In the genomic region with DNA sequence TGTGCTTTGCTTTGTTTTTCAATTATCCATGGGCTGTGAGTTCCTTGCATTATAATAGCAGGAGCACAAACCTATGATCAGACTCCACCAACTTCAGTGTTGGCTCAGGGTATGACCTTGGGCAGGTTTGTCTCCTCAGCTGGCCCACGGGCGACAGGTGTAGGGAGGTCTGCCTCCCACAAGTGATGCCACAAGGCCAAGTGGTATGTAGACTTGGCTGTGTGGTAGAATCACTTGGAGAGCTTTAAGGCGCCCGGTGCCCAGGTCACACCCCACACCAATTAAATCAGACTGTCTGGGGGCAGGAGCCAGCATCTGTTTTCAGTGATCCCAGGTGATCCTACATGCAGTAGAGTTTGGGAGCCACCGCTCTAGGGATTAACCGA, we compare ENCODE assay signal across 26 cellular contexts.
DNase-seq lines count a peak whose midpoint lies in the region; ATAC-seq, FAIRE-seq and TF ChIP-seq lines count a peak whose summit lies in the region.
"Had no signal": no experiment of that assay in that cellular context is flagged by ENCODE, and none has a peak within 500 bp of the region (broad histone marks: within the 10 kb centered on the region; RNA-seq: fewer than 3 reads in every experiment).

No MANE protein-coding gene starts in this region.

- H3K36me3 ChIP-seq in GM23338 (ENCODE audit: insufficient read depth): no peaks in the 10 kb centered on the region
- H3K36me3 ChIP-seq: uterus, WERI-Rb-1 had no signal

- H3F3A ChIP-seq in GM23338 (replicated peaks; ENCODE audit: low read depth): no peaks in the 10 kb centered on the region

- no peaks in the 10 kb centered on the region for H3K79me2 ChIP-seq in GM23338 (replicated peaks; ENCODE audit: insufficient read depth)

- H3K4me2 ChIP-seq in GM23338: no peak overlapping the region

- no peak for ATAC-seq in activated CD8-positive, alpha-beta memory T cell treated with anti-CD3 and anti-CD28 coated beads, Interleukin-2, amount 10 ng/mL, durations not matched to agents 7 days and 5 days
- ATAC-seq in GM23338 (no peak), HG03521 (IDR thresholded peaks at IDR 0.05; ENCODE audit: unreplicated experiment) (no peak)
- ATAC-seq in activated CD8-positive, alpha-beta T cell treated with anti-CD3 and anti-CD28 coated beads, Interleukin-2, amount 10 ng/mL, durations not matched to agents 7 days and 5 days: no peak
- ATAC-seq: CD8-positive, alpha-beta T cell; heart right ventricle; left ventricle myocardium superior had no signal

- H2AFZ ChIP-seq in GM23338: no peak overlapping the region
- H2AFZ ChIP-seq: GM23248 had no signal

- no peak for FAIRE-seq in GM12892 (lab: Jason Lieb, UNC)
- FAIRE-seq: frontal cortex, GM19239, keratinocyte had no signal

- no peaks in the 10 kb centered on the region for H3K27me3 ChIP-seq in GM23338 (ENCODE audit: insufficient read depth)
- H3K27me3 ChIP-seq: heart right ventricle, stomach, uterus had no signal

- no peak overlapping the region for H3K27ac ChIP-seq in GM23338 (ENCODE audit: low read depth)
- H3K27ac ChIP-seq: GM23248, heart right ventricle, WERI-Rb-1 had no signal

- TF ChIP-seq CTCF in GM23338 (conservative IDR thresholded peaks at IDR 0.05; ENCODE audit: low read depth in 2 of 2): no peak

- H3K9me3 Mint-ChIP-seq in activated CD8-positive, alpha-beta memory T cell treated with anti-CD3 and anti-CD28 coated beads, Interleukin-2, amount 10 ng/mL, durations not matched to agents 7 days and 5 days (ENCODE audit: low read depth): no peaks in the 10 kb centered on the region
- H3K9me3 Mint-ChIP-seq in GM23338: no peaks in the 10 kb centered on the region
- H3K9me3 Mint-ChIP-seq in activated CD8-positive, alpha-beta T cell treated with anti-CD3 and anti-CD28 coated beads, Interleukin-2, amount 10 ng/mL, durations not matched to agents 7 days and 5 days (ENCODE audit: insufficient read depth): no peaks in the 10 kb centered on the region
- H3K9me3 Mint-ChIP-seq: CD8-positive, alpha-beta T cell; nephron progenitor cell had no signal

- no peak overlapping the region for H3K4me3 ChIP-seq in GM23338
- H3K4me3 ChIP-seq: GM23248, heart right ventricle, skin epidermis, stomach, uterus had no signal

- TF ChIP-seq POLR2A in GM12892 (IDR thresholded peaks at IDR 0.05; ENCODE audit: low read depth, low read length): no peak

- POLR2A ChIA-PET in activated CD8-positive, alpha-beta T cell treated with anti-CD3 and anti-CD28 coated beads, Interleukin-2, amount 10 ng/mL, durations not matched to agents 7 days and 5 days (lab: Charles Lee): interaction anchor here (1.6 to 2.1 kb wide), 3 partner anchors 135 to 157 kb away, joined by 4 read pairs; no protein-coding TSS in a partner anchor

- no peak for DNase-seq in activated CD8-positive, alpha-beta memory T cell treated with anti-CD3 and anti-CD28 coated beads, Interleukin-2, amount 10 ng/mL, durations not matched to agents 7 days and 5 days
- no peak for DNase-seq in activated CD8-positive, alpha-beta memory T cell treated with anti-CD3 and anti-CD28 coated beads, Interleukin-2, amount 50 U/mL, for 48 hours
- DNase-seq in GM23338 (ENCODE audit: low spot score) (no peak), myocyte (ENCODE audit: low read depth) (peak; percentile 89), NOMO-1 treated with dmso at 0.1 percent for 144 hours (lab: John Stamatoyannopoulos, UW; ENCODE audit: unreplicated experiment) (no peak), GM12892 (ENCODE audit: insufficient read length) (no peak)
- no peak for DNase-seq in activated CD8-positive, alpha-beta T cell treated with anti-CD3 and anti-CD28 coated beads, Interleukin-2, amount 10 ng/mL, durations not matched to agents 7 days and 5 days
- DNase-seq: activated naive CD4-positive, alpha-beta T cell; CD8-positive, alpha-beta T cell; GM23248; heart right ventricle; left ventricle myocardium superior; NCI-H2107; NCI-H446; NCI-H774; nephron progenitor cell; SIG-M5; stomach; T1000; WERI-Rb-1 had no signal

- peaks cover 95% of the 10 kb centered on the region for H3K4me1 Mint-ChIP-seq in activated CD8-positive, alpha-beta memory T cell treated with anti-CD3 and anti-CD28 coated beads, Interleukin-2, amount 10 ng/mL, durations not matched to agents 7 days and 5 days
- peaks cover 14% of the 10 kb centered on the region for H3K4me1 Mint-ChIP-seq in GM23338
- peaks cover 97% of the 10 kb centered on the region for H3K4me1 Mint-ChIP-seq in activated CD8-positive, alpha-beta T cell treated with anti-CD3 and anti-CD28 coated beads, Interleukin-2, amount 10 ng/mL, durations not matched to agents 7 days and 5 days (ENCODE audit: low read depth)

- H3K4me1 ChIP-seq in GM23338 (ENCODE audit: insufficient read depth): no peaks in the 10 kb centered on the region

- H3K4me3 Mint-ChIP-seq in activated CD8-positive, alpha-beta memory T cell treated with anti-CD3 and anti-CD28 coated beads, Interleukin-2, amount 10 ng/mL, durations not matched to agents 7 days and 5 days: no peak overlapping the region
- no peak overlapping the region for H3K4me3 Mint-ChIP-seq in GM23338
- H3K4me3 Mint-ChIP-seq in activated CD8-positive, alpha-beta T cell treated with anti-CD3 and anti-CD28 coated beads, Interleukin-2, amount 10 ng/mL, durations not matched to agents 7 days and 5 days: no peak overlapping the region
- H3K4me3 Mint-ChIP-seq: CD8-positive, alpha-beta T cell; nephron progenitor cell had no signal

- CTCF ChIA-PET in activated CD8-positive, alpha-beta memory T cell treated with anti-CD3 and anti-CD28 coated beads, Interleukin-2, amount 10 ng/mL, durations not matched to agents 7 days and 5 days (lab: Charles Lee): interaction anchor here (0.9 to 4.0 kb wide), 5 partner anchors 22 to 259 kb away, joined by 3 to 14 read pairs (median 3); partner anchors contain the start of gene SOCS1
- CTCF ChIA-PET in activated CD8-positive, alpha-beta T cell treated with anti-CD3 and anti-CD28 coated beads, Interleukin-2, amount 10 ng/mL, durations not matched to agents 7 days and 5 days (lab: Charles Lee): interaction anchor here (1.0 to 1.7 kb wide), 2 partner anchors 10 to 18 kb away, joined by 3 to 6 read pairs; no protein-coding TSS in a partner anchor

- H3K27me3 Mint-ChIP-seq in activated CD8-positive, alpha-beta memory T cell treated with anti-CD3 and anti-CD28 coated beads, Interleukin-2, amount 10 ng/mL, durations not matched to agents 7 days and 5 days: no peaks in the 10 kb centered on the region
- H3K27me3 Mint-ChIP-seq in GM23338 (ENCODE audit: insufficient read depth, low read depth, poor library complexity): peaks cover 2% of the 10 kb centered on the region
- no peaks in the 10 kb centered on the region for H3K27me3 Mint-ChIP-seq in activated CD8-positive, alpha-beta T cell treated with anti-CD3 and anti-CD28 coated beads, Interleukin-2, amount 10 ng/mL, durations not matched to agents 7 days and 5 days (ENCODE audit: low read depth)

- peaks cover 26% of the 10 kb centered on the region for H3K36me3 Mint-ChIP-seq in activated CD8-positive, alpha-beta memory T cell treated with anti-CD3 and anti-CD28 coated beads, Interleukin-2, amount 10 ng/mL, durations not matched to agents 7 days and 5 days
- H3K36me3 Mint-ChIP-seq in GM23338 (ENCODE audit: low read depth): no peaks in the 10 kb centered on the region; the same call in 2 of the 3 replicates
- peaks cover 48% of the 10 kb centered on the region for H3K36me3 Mint-ChIP-seq in activated CD8-positive, alpha-beta T cell treated with anti-CD3 and anti-CD28 coated beads, Interleukin-2, amount 10 ng/mL, durations not matched to agents 7 days and 5 days (ENCODE audit: low read depth)

- no peaks in the 10 kb centered on the region for H3K9me2 ChIP-seq in GM23338 (ENCODE audit: insufficient read depth)

- H4K20me1 ChIP-seq in GM23338 (replicated peaks; ENCODE audit: insufficient read depth): no peaks in the 10 kb centered on the region

- H3K27ac Mint-ChIP-seq in activated CD8-positive, alpha-beta memory T cell treated with anti-CD3 and anti-CD28 coated beads, Interleukin-2, amount 10 ng/mL, durations not matched to agents 7 days and 5 days: peak overlapping the region; percentile 42
- H3K27ac Mint-ChIP-seq in GM23338: peak overlapping the region; percentile 22; the same call in 1 of the 2 replicates
- H3K27ac Mint-ChIP-seq in activated CD8-positive, alpha-beta T cell treated with anti-CD3 and anti-CD28 coated beads, Interleukin-2, amount 10 ng/mL, durations not matched to agents 7 days and 5 days: peak overlapping the region; percentile 50
- H3K27ac Mint-ChIP-seq: CD8-positive, alpha-beta T cell; nephron progenitor cell had no signal

TF ChIP-seq in GM23338, 12 proteins besides CTCF, POLR2A, EP300 and RAD21 (continues in another document):
- no peak for TF ChIP-seq NANOG (IDR thresholded peaks at IDR 0.05; ENCODE audit: borderline replicate concordance)
- no peak for TF ChIP-seq JUNB (IDR thresholded peaks at IDR 0.05; ENCODE audit: unreplicated experiment)
- TF ChIP-seq ETS1 (IDR thresholded peaks at IDR 0.05): no peak
- TF ChIP-seq EZH2phosphoT487 (IDR thresholded peaks at IDR 0.05; ENCODE audit: unreplicated experiment): no peak
- no peak for TF ChIP-seq ZNF331 (CRISPR knock-in tag; IDR thresholded peaks at IDR 0.05; ENCODE audit: low read depth)
- TF ChIP-seq EZH2 (IDR thresholded peaks at IDR 0.05; ENCODE audit: low read depth, unreplicated experiment): no peak
- TF ChIP-seq CREB1 (CRISPR knock-in tag; IDR thresholded peaks at IDR 0.05; ENCODE audit: low read depth): no peak
